Comparison of ENCODE assay signal across 2 cellular contexts in the genomic region with DNA sequence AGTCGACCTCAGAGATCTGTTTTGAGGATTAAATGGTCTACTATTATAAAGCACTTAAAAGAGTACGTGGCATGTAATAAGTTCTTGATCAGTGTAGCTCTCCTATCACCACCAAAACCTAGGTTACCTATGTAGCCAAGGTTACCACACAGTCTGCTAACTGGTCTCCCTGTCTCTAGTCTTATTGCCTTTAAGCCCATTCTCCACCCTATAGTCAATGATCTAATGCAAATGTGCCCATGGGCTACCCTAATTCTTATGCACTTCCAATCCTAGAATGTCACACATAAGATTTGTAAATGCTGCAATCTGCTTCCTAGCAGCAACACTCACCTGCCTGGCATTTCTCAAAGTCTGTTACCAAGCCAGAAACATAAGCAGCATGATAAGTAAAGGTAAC.
TF ChIP-seq lines count a peak whose summit lies in the region.

No MANE protein-coding gene starts in this region.

TF ChIP-seq in GM23338, 12 proteins besides CTCF, POLR2A, EP300 and RAD21 (continued from another document):
- TF ChIP-seq, protein P1, sequence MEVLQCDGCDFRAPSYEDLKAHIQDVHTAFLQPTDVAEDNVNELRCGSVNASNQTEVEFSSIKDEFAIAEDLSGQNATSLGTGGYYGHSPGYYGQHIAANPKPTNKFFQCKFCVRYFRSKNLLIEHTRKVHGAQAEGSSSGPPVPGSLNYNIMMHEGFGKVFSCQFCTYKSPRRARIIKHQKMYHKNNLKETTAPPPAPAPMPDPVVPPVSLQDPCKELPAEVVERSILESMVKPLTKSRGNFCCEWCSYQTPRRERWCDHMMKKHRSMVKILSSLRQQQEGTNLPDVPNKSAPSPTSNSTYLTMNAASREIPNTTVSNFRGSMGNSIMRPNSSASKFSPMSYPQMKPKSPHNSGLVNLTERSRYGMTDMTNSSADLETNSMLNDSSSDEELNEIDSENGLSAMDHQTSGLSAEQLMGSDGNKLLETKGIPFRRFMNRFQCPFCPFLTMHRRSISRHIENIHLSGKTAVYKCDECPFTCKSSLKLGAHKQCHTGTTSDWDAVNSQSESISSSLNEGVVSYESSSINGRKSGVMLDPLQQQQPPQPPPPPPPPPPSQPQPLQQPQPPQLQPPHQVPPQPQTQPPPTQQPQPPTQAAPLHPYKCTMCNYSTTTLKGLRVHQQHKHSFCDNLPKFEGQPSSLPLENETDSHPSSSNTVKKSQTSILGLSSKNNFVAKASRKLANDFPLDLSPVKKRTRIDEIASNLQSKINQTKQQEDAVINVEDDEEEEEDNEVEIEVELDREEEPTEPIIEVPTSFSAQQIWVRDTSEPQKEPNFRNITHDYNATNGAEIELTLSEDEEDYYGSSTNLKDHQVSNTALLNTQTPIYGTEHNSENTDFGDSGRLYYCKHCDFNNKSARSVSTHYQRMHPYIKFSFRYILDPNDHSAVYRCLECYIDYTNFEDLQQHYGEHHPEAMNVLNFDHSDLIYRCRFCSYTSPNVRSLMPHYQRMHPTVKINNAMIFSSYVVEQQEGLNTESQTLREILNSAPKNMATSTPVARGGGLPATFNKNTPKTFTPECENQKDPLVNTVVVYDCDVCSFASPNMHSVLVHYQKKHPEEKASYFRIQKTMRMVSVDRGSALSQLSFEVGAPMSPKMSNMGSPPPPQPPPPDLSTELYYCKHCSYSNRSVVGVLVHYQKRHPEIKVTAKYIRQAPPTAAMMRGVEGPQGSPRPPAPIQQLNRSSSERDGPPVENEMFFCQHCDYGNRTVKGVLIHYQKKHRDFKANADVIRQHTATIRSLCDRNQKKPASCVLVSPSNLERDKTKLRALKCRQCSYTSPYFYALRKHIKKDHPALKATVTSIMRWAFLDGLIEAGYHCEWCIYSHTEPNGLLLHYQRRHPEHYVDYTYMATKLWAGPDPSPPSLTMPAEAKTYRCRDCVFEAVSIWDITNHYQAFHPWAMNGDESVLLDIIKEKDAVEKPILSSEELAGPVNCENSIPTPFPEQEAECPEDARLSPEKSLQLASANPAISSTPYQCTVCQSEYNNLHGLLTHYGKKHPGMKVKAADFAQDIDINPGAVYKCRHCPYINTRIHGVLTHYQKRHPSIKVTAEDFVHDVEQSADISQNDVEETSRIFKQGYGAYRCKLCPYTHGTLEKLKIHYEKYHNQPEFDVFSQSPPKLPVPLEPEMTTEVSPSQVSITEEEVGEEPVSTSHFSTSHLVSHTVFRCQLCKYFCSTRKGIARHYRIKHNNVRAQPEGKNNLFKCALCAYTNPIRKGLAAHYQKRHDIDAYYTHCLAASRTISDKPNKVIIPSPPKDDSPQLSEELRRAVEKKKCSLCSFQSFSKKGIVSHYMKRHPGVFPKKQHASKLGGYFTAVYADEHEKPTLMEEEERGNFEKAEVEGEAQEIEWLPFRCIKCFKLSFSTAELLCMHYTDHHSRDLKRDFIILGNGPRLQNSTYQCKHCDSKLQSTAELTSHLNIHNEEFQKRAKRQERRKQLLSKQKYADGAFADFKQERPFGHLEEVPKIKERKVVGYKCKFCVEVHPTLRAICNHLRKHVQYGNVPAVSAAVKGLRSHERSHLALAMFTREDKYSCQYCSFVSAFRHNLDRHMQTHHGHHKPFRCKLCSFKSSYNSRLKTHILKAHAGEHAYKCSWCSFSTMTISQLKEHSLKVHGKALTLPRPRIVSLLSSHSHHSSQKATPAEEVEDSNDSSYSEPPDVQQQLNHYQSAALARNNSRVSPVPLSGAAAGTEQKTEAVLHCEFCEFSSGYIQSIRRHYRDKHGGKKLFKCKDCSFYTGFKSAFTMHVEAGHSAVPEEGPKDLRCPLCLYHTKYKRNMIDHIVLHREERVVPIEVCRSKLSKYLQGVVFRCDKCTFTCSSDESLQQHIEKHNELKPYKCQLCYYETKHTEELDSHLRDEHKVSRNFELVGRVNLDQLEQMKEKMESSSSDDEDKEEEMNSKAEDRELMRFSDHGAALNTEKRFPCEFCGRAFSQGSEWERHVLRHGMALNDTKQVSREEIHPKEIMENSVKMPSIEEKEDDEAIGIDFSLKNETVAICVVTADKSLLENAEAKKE (CRISPR knock-in tag; IDR thresholded peaks at IDR 0.05): no peak
- no peak for TF ChIP-seq JUNB (IDR thresholded peaks at IDR 0.05; ENCODE audit: unreplicated experiment)
- TF ChIP-seq, protein P2, sequence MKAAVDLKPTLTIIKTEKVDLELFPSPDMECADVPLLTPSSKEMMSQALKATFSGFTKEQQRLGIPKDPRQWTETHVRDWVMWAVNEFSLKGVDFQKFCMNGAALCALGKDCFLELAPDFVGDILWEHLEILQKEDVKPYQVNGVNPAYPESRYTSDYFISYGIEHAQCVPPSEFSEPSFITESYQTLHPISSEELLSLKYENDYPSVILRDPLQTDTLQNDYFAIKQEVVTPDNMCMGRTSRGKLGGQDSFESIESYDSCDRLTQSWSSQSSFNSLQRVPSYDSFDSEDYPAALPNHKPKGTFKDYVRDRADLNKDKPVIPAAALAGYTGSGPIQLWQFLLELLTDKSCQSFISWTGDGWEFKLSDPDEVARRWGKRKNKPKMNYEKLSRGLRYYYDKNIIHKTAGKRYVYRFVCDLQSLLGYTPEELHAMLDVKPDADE (IDR thresholded peaks at IDR 0.05): no peak
- TF ChIP-seq ZNF331 (CRISPR knock-in tag; IDR thresholded peaks at IDR 0.05; ENCODE audit: low read depth): no peak
- TF ChIP-seq, protein P3, sequence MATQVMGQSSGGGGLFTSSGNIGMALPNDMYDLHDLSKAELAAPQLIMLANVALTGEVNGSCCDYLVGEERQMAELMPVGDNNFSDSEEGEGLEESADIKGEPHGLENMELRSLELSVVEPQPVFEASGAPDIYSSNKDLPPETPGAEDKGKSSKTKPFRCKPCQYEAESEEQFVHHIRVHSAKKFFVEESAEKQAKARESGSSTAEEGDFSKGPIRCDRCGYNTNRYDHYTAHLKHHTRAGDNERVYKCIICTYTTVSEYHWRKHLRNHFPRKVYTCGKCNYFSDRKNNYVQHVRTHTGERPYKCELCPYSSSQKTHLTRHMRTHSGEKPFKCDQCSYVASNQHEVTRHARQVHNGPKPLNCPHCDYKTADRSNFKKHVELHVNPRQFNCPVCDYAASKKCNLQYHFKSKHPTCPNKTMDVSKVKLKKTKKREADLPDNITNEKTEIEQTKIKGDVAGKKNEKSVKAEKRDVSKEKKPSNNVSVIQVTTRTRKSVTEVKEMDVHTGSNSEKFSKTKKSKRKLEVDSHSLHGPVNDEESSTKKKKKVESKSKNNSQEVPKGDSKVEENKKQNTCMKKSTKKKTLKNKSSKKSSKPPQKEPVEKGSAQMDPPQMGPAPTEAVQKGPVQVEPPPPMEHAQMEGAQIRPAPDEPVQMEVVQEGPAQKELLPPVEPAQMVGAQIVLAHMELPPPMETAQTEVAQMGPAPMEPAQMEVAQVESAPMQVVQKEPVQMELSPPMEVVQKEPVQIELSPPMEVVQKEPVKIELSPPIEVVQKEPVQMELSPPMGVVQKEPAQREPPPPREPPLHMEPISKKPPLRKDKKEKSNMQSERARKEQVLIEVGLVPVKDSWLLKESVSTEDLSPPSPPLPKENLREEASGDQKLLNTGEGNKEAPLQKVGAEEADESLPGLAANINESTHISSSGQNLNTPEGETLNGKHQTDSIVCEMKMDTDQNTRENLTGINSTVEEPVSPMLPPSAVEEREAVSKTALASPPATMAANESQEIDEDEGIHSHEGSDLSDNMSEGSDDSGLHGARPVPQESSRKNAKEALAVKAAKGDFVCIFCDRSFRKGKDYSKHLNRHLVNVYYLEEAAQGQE (IDR thresholded peaks at IDR 0.05; ENCODE audit: unreplicated experiment): no peak
- no peak for TF ChIP-seq CREB1 (CRISPR knock-in tag; IDR thresholded peaks at IDR 0.05; ENCODE audit: low read depth)
- TF ChIP-seq POLR2AphosphoS5 (IDR thresholded peaks at IDR 0.05; ENCODE audit: low read depth): no peak
- no peak for TF ChIP-seq NANOG (IDR thresholded peaks at IDR 0.05; ENCODE audit: borderline replicate concordance)
TF ChIP-seq in GM23338: peak in this region for 0.

TF ChIP-seq in WTC11, 78 proteins besides CTCF, POLR2A, EP300 and RAD21 (continued from another document):
- TF ChIP-seq, protein P4, sequence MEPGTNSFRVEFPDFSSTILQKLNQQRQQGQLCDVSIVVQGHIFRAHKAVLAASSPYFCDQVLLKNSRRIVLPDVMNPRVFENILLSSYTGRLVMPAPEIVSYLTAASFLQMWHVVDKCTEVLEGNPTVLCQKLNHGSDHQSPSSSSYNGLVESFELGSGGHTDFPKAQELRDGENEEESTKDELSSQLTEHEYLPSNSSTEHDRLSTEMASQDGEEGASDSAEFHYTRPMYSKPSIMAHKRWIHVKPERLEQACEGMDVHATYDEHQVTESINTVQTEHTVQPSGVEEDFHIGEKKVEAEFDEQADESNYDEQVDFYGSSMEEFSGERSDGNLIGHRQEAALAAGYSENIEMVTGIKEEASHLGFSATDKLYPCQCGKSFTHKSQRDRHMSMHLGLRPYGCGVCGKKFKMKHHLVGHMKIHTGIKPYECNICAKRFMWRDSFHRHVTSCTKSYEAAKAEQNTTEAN (CRISPR knock-in tag; IDR thresholded peaks at IDR 0.05): no peak
- TF ChIP-seq, protein P5, sequence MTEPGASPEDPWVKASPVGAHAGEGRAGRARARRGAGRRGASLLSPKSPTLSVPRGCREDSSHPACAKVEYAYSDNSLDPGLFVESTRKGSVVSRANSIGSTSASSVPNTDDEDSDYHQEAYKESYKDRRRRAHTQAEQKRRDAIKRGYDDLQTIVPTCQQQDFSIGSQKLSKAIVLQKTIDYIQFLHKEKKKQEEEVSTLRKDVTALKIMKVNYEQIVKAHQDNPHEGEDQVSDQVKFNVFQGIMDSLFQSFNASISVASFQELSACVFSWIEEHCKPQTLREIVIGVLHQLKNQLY (CRISPR knock-in tag; IDR thresholded peaks at IDR 0.05): no peak
- TF ChIP-seq, protein P6, sequence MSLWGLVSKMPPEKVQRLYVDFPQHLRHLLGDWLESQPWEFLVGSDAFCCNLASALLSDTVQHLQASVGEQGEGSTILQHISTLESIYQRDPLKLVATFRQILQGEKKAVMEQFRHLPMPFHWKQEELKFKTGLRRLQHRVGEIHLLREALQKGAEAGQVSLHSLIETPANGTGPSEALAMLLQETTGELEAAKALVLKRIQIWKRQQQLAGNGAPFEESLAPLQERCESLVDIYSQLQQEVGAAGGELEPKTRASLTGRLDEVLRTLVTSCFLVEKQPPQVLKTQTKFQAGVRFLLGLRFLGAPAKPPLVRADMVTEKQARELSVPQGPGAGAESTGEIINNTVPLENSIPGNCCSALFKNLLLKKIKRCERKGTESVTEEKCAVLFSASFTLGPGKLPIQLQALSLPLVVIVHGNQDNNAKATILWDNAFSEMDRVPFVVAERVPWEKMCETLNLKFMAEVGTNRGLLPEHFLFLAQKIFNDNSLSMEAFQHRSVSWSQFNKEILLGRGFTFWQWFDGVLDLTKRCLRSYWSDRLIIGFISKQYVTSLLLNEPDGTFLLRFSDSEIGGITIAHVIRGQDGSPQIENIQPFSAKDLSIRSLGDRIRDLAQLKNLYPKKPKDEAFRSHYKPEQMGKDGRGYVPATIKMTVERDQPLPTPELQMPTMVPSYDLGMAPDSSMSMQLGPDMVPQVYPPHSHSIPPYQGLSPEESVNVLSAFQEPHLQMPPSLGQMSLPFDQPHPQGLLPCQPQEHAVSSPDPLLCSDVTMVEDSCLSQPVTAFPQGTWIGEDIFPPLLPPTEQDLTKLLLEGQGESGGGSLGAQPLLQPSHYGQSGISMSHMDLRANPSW (CRISPR knock-in tag; conservative IDR thresholded peaks at IDR 0.05; ENCODE audit: low read depth): no peak
- TF ChIP-seq GRHL2 (CRISPR knock-in tag; IDR thresholded peaks at IDR 0.05; ENCODE audit: insufficient replicate concordance, severe bottlenecking): no peak
- no peak for TF ChIP-seq HMGA2 (CRISPR knock-in tag; IDR thresholded peaks at IDR 0.05)
- TF ChIP-seq, protein P7, sequence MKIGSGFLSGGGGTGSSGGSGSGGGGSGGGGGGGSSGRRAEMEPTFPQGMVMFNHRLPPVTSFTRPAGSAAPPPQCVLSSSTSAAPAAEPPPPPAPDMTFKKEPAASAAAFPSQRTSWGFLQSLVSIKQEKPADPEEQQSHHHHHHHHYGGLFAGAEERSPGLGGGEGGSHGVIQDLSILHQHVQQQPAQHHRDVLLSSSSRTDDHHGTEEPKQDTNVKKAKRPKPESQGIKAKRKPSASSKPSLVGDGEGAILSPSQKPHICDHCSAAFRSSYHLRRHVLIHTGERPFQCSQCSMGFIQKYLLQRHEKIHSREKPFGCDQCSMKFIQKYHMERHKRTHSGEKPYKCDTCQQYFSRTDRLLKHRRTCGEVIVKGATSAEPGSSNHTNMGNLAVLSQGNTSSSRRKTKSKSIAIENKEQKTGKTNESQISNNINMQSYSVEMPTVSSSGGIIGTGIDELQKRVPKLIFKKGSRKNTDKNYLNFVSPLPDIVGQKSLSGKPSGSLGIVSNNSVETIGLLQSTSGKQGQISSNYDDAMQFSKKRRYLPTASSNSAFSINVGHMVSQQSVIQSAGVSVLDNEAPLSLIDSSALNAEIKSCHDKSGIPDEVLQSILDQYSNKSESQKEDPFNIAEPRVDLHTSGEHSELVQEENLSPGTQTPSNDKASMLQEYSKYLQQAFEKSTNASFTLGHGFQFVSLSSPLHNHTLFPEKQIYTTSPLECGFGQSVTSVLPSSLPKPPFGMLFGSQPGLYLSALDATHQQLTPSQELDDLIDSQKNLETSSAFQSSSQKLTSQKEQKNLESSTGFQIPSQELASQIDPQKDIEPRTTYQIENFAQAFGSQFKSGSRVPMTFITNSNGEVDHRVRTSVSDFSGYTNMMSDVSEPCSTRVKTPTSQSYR (CRISPR knock-in tag; IDR thresholded peaks at IDR 0.05): no peak
TF ChIP-seq in WTC11: peak in this region for 0.
